ENCODE assay signal across 8 cellular contexts in genomic region chr22:43060213-43060612, GRCh38.
A peak's percentile ranks its signal among the peaks of the same experiment; 100 is the strongest.
DNase-seq lines count a peak whose midpoint lies in the region; ATAC-seq, FAIRE-seq and TF ChIP-seq lines count a peak whose summit lies in the region.

No MANE protein-coding gene starts in this region.

- peak; percentile 69 for TF ChIP-seq CTCF in D721Med (IDR thresholded peaks at IDR 0.05; ENCODE audit: insufficient read depth, missing control alignments)

- DNase-seq in D721Med (ENCODE audit: insufficient read length, low spot score) (peak; percentile 32), HTR-8/SVneo (ENCODE audit: insufficient read length, low spot score) (peak; percentile 27), germinal center (ENCODE audit: low spot score) (peak; percentile 41)
- DNase-seq in activated CD8-positive, alpha-beta memory T cell treated with anti-CD3 and anti-CD28 coated beads for 24 hours, result peak; percentile 74
- DNase-seq in stimulated activated CD4-positive, alpha-beta T cell treated with anti-CD3 and anti-CD28 coated beads, Interleukin-4, amount 100 ng/mL, for 1 hour, result peak; percentile 38

- no peak for ATAC-seq in GM18520 (IDR thresholded peaks at IDR 0.05; ENCODE audit: unreplicated experiment)
- no peak for ATAC-seq in GM21723 (IDR thresholded peaks at IDR 0.05; ENCODE audit: unreplicated experiment)
- ATAC-seq in GM19328 (IDR thresholded peaks at IDR 0.05; ENCODE audit: unreplicated experiment), result no peak

- FAIRE-seq in D721Med (lab: Jason Lieb, UNC) (no peak), HTR-8/SVneo (lab: Jason Lieb, UNC) (no peak)
